In genomic region chrX:12383196-12383595, GRCh38 we compare ENCODE assay signal across 17 cellular contexts.
DNase-seq lines count a peak whose midpoint lies in the region; ATAC-seq, FAIRE-seq and TF ChIP-seq lines count a peak whose summit lies in the region.
"Had no signal": no experiment of that assay in that cellular context is flagged by ENCODE, and none has a peak within 500 bp of the region (broad histone marks: within the 10 kb centered on the region; RNA-seq: fewer than 3 reads in every experiment).

No MANE protein-coding gene starts in this region.

- H3K9me3 ChIP-seq in A549, result no peaks in the 10 kb centered on the region
- H3K9me3 ChIP-seq: gastrocnemius medialis, upper lobe of right lung had no signal

- CTCF ChIA-PET in A549 (lab: Yijun Ruan, JAX), result no interaction called here

- POLR2A ChIA-PET in A549 (lab: Yijun Ruan, JAX), result no interaction called here

- TF ChIP-seq CTCF in A549 (IDR thresholded peaks at IDR 0.05) (peak; percentile 33; the same call in 2 of the 3 replicates), GM12873 (IDR thresholded peaks at IDR 0.05; ENCODE audit: insufficient read depth, low read depth, low read length, missing control alignments) (peak; percentile 52), fibroblast of pulmonary artery (IDR thresholded peaks at IDR 0.05; ENCODE audit: low read length, missing control alignments) (peak; percentile 34)

- H3K4me2 ChIP-seq in A549, result no peak overlapping the region

- WGBS in A549 (ENCODE audit: missing lambda C conversion rate), result 27% methylated on average over 2 of the region's 2 CpGs

- in situ Hi-C loops in SK-MEL-5 (cut with HindIII; ENCODE audit: low pct_unique_long_range_greater_than_20kb, low sequenced_read_pairs), result no loop called here

- TF ChIP-seq EP300 in A549 (IDR thresholded peaks at IDR 0.05), result no peak

- H3K4me1 ChIP-seq in A549, result no peaks in the 10 kb centered on the region
- H3K4me1 ChIP-seq: gastrocnemius medialis, upper lobe of right lung had no signal

- H3K27ac ChIP-seq in A549, result no peak overlapping the region
- H3K27ac ChIP-seq: gastrocnemius medialis, upper lobe of right lung had no signal

- DNase-seq in A549 (ENCODE audit: low read depth in 1 of 2, low spot score in 1 of 2), result peak in 1 of 2 experiments; percentile 4
- peak; percentile 9 for DNase-seq in SK-MEL-5 (ENCODE audit: low read depth, low spot score)
- no peak for DNase-seq in fibroblast of pulmonary artery (ENCODE audit: low read depth)
- no peak for DNase-seq in medulla oblongata (ENCODE audit: extremely low spot score)
- no peak for DNase-seq in NCI-H345 treated with DMSO at 0.1 percent for 48 hours (lab: John Stamatoyannopoulos, UW; ENCODE audit: unreplicated experiment)
- DNase-seq in frontal cortex (ENCODE audit: low spot score in 2 of 2), result no peak
- DNase-seq: activated CD4-positive, alpha-beta T cell treated with anti-CD3 and anti-CD28 coated beads for 4 hours; activated T-cell treated with anti-CD3 and anti-CD28 coated beads, Interleukin-2, amount 50 U/mL, for 48 hours; AML-193; gastrocnemius medialis; kidney; NCI-H2029 treated with DMSO at 0.1 percent for 48 hours; stimulated activated CD4-positive, alpha-beta T cell treated with anti-CD3 and anti-CD28 coated beads, Interleukin-2, amount 100 ng/mL, for 24 hours; upper lobe of right lung had no signal

- no peak for ATAC-seq in A549
- ATAC-seq in GM21825 (IDR thresholded peaks at IDR 0.05; ENCODE audit: unreplicated experiment), result no peak
- ATAC-seq: gastrocnemius medialis; stimulated activated effector memory CD8-positive, alpha-beta T cell treated with anti-CD3 and anti-CD28 coated beads, Interleukin-12 subunit alpha, Interleukin-12 subunit beta, amount 100 ng/mL, for 72 hours; upper lobe of right lung had no signal

- peak; percentile 13 to 24; a peak in 1 of 5 replicates for TF ChIP-seq RAD21 in A549 (conservative IDR thresholded peaks at IDR 0.05 in 1 of 2, IDR thresholded peaks at IDR 0.05 in 1 of 2)

- no peak overlapping the region for H3K4me3 ChIP-seq in A549
- no peak overlapping the region for H3K4me3 ChIP-seq in fibroblast of pulmonary artery (replicated peaks; ENCODE audit: low read depth, low read length)
- H3K4me3 ChIP-seq: gastrocnemius medialis, upper lobe of right lung had no signal

- TF ChIP-seq POLR2A in A549 (IDR thresholded peaks at IDR 0.05; ENCODE audit: low read length), result no peak

- FAIRE-seq in A549 (lab: Jason Lieb, UNC), result no peak
- no peak for FAIRE-seq in frontal cortex (lab: Jason Lieb, UNC)
- FAIRE-seq: kidney had no signal

TF ChIP-seq in A549, 52 proteins besides CTCF, POLR2A, EP300 and RAD21:
- no peak for TF ChIP-seq MAZ (IDR thresholded peaks at IDR 0.05; ENCODE audit: borderline replicate concordance, low read depth, low read length)
- no peak for TF ChIP-seq JUNB (IDR thresholded peaks at IDR 0.05)
- 0 out of 3 replicates have a peak, but pooled peaks have one; percentile 15 for TF ChIP-seq SMC3 (IDR thresholded peaks at IDR 0.05)
- TF ChIP-seq NFE2L2 (conservative IDR thresholded peaks at IDR 0.05; ENCODE audit: low read length), result no peak
